2 cellular contexts compared by ENCODE assay signal in the genomic region with DNA sequence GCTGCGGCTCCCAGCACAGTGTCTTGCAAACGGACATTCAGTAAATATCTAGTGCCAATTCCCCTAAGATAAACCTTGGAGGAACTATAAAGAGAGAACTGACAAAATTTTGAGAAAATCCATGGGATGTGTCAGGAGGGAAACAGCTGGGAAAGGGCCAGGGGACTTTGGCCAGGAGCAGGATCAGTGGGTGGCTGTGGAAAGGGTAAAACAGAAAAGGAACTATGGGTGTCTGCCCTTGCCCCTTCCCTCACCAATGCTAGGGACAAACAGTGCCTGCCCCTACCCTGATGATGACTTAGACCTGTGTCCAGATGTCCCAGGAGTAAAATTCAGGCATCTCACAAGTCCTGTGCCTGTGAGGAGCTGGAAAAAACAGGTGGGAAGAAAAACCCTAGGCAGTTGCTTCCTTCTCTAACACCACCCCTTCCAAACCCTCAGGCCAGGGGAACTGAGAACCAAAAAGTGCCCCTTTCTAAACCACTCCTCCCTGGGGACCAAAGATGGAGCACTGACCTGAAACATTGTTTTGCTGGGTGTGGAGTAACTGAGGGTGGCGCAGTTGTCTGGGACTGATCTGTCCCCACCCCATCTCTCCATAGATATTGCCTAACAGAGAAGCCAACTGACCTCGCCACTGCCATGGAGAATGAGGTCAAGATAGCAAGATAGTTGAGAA.
TF ChIP-seq lines count a peak whose summit lies in the region.

No MANE protein-coding gene starts in this region.

TF ChIP-seq in GM12878, 131 proteins besides CTCF, POLR2A, EP300 and RAD21:
- TF ChIP-seq JUND (IDR thresholded peaks at IDR 0.05; ENCODE audit: low read depth, low read length) (no peak), IKZF1 (conservative IDR thresholded peaks at IDR 0.05) (peak; percentile 55; the same call in 1 of the 2 replicates), BHLHE40 (IDR thresholded peaks at IDR 0.05; ENCODE audit: borderline replicate concordance in 1 of 2, low read depth in 2 of 2, low read length in 1 of 2) (0 out of 4 replicates have a peak, but pooled peaks of 1 of the 2 experiments have one; percentile 6), IKZF2 (IDR thresholded peaks at IDR 0.05) (peak; percentile 26 to 38; a peak in 1 of 4 replicates), MEF2B (IDR thresholded peaks at IDR 0.05; ENCODE audit: partially characterized antibody, poor library complexity, severe bottlenecking) (peak; percentile 76), DPF2 (IDR thresholded peaks at IDR 0.05) (no peak), SPI1 (IDR thresholded peaks at IDR 0.05; ENCODE audit: borderline replicate concordance, insufficient read depth, low read depth, low read length) (peak; percentile 61; the same call in 1 of the 2 replicates), TCF12 (IDR thresholded peaks at IDR 0.05; ENCODE audit: low read depth, low read length) (no peak), NR2F1 (conservative IDR thresholded peaks at IDR 0.05) (0 out of 2 replicates have a peak, but pooled peaks have one; percentile 31), POLR2AphosphoS5 (IDR thresholded peaks at IDR 0.05; ENCODE audit: low read length) (no peak)
- TF ChIP-seq, protein P1, sequence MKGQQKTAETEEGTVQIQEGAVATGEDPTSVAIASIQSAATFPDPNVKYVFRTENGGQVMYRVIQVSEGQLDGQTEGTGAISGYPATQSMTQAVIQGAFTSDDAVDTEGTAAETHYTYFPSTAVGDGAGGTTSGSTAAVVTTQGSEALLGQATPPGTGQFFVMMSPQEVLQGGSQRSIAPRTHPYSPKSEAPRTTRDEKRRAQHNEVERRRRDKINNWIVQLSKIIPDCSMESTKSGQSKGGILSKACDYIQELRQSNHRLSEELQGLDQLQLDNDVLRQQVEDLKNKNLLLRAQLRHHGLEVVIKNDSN (IDR thresholded peaks at IDR 0.05; ENCODE audit: borderline replicate concordance, extremely low read length, insufficient read depth, low read depth, low read length) = no peak
- TF ChIP-seq, protein P2, sequence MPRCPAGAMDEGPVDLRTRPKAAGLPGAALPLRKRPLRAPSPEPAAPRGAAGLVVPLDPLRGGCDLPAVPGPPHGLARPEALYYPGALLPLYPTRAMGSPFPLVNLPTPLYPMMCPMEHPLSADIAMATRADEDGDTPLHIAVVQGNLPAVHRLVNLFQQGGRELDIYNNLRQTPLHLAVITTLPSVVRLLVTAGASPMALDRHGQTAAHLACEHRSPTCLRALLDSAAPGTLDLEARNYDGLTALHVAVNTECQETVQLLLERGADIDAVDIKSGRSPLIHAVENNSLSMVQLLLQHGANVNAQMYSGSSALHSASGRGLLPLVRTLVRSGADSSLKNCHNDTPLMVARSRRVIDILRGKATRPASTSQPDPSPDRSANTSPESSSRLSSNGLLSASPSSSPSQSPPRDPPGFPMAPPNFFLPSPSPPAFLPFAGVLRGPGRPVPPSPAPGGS (IDR thresholded peaks at IDR 0.05; ENCODE audit: borderline replicate concordance, insufficient read depth, low read depth, low read length, poor library complexity, severe bottlenecking) = no peak

TF ChIP-seq in HEK293T, 16 proteins besides CTCF, POLR2A, EP300 and RAD21:
- TF ChIP-seq ELF4 (IDR thresholded peaks at IDR 0.05) (no peak), L3MBTL2 (conservative IDR thresholded peaks at IDR 0.05) (no peak), SP1 (IDR thresholded peaks at IDR 0.05) (no peak), ARNT (IDR thresholded peaks at IDR 0.05) (no peak), SUZ12 (IDR thresholded peaks at IDR 0.05) (no peak), BHLHE40 (IDR thresholded peaks at IDR 0.05; ENCODE audit: borderline replicate concordance) (no peak), FOXA1 (IDR thresholded peaks at IDR 0.05) (no peak), CTBP1 (IDR thresholded peaks at IDR 0.05; ENCODE audit: borderline replicate concordance) (no peak), NFRKB (IDR thresholded peaks at IDR 0.05) (no peak), FOXK2 (IDR thresholded peaks at IDR 0.05) (no peak), FOXM1 (IDR thresholded peaks at IDR 0.05; ENCODE audit: borderline replicate concordance) (no peak), LEF1 (IDR thresholded peaks at IDR 0.05; ENCODE audit: borderline replicate concordance) (no peak), TARDBP (IDR thresholded peaks at IDR 0.05) (no peak)
- TF ChIP-seq, protein P3, sequence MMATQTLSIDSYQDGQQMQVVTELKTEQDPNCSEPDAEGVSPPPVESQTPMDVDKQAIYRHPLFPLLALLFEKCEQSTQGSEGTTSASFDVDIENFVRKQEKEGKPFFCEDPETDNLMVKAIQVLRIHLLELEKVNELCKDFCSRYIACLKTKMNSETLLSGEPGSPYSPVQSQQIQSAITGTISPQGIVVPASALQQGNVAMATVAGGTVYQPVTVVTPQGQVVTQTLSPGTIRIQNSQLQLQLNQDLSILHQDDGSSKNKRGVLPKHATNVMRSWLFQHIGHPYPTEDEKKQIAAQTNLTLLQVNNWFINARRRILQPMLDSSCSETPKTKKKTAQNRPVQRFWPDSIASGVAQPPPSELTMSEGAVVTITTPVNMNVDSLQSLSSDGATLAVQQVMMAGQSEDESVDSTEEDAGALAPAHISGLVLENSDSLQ (IDR thresholded peaks at IDR 0.05) = no peak
